ENCODE assay signal across 9 cellular contexts in genomic region chr3:144128117-144128892, GRCh38.
A peak's percentile ranks its signal among the peaks of the same experiment; 100 is the strongest.
DNase-seq lines count a peak whose midpoint lies in the region; ATAC-seq lines count a peak whose summit lies in the region.
"Had no signal": no experiment of that assay in that cellular context is flagged by ENCODE, and none has a peak within 500 bp of the region (broad histone marks: within the 10 kb centered on the region; RNA-seq: fewer than 3 reads in every experiment).

No MANE protein-coding gene starts in this region.

- DNase-seq in CD8-positive, alpha-beta memory T cell = no peak
- no peak for DNase-seq in NCI-H510A (lab: John Stamatoyannopoulos, UW)
- DNase-seq in NCI-H510A treated with DMSO at 0.1 percent for 48 hours (lab: John Stamatoyannopoulos, UW) = no peak
- no peak for DNase-seq in NCI-H187 treated with DMSO at 0.1 percent for 48 hours (lab: John Stamatoyannopoulos, UW)
- DNase-seq in DMS153 (lab: John Stamatoyannopoulos, UW) = no peak
- DNase-seq: COR-L47 had no signal

- H3K36me3 ChIP-seq in CD8-positive, alpha-beta memory T cell (ENCODE audit: insufficient read depth, low read length) = no peaks in the 10 kb centered on the region

- peak overlapping the region; percentile 14 to 77 (median 66) for H3K4me3 Mint-ChIP-seq in CD8-positive, alpha-beta memory T cell

- H3K4me1 ChIP-seq in CD8-positive, alpha-beta memory T cell (ENCODE audit: insufficient read depth, low read length) = no peaks in the 10 kb centered on the region

- POLR2A ChIA-PET in CD8-positive, alpha-beta memory T cell (lab: Charles Lee) = no interaction called here

- H3K4me1 Mint-ChIP-seq in CD8-positive, alpha-beta memory T cell = peaks cover 2 to 28% (median 14%) of the 10 kb centered on the region in 3 donors

- H3K36me3 Mint-ChIP-seq in CD8-positive, alpha-beta memory T cell = peaks cover 0 to 8% (median 0%) of the 10 kb centered on the region in 3 donors

- peaks cover 0 to 5% (median 0%) of the 10 kb centered on the region in 5 donors for H3K9me3 Mint-ChIP-seq in CD8-positive, alpha-beta memory T cell

- H3K27me3 Mint-ChIP-seq in CD8-positive, alpha-beta memory T cell = no peaks in the 10 kb centered on the region

- no peaks in the 10 kb centered on the region for H3K27me3 ChIP-seq in CD8-positive, alpha-beta memory T cell (ENCODE audit: insufficient read depth, low read length, poor library complexity, severe bottlenecking)

- ATAC-seq in GM19351 (IDR thresholded peaks at IDR 0.05; ENCODE audit: unreplicated experiment) = peak; percentile 96
- ATAC-seq in HG03103 (IDR thresholded peaks at IDR 0.05; ENCODE audit: low read depth, unreplicated experiment) = peak; percentile 98

- H3K27ac ChIP-seq in CD8-positive, alpha-beta memory T cell (ENCODE audit: low read depth, low read length) = no peak overlapping the region
- H3K27ac ChIP-seq in angular gyrus (ENCODE audit: low read depth, low read length) = peak overlapping the region; percentile 34

- peak overlapping the region; percentile 9 for H3K4me3 ChIP-seq in CD8-positive, alpha-beta memory T cell (ENCODE audit: low read length)

- no peaks in the 10 kb centered on the region for H3K9me3 ChIP-seq in CD8-positive, alpha-beta memory T cell (ENCODE audit: low read length)

- peak overlapping the region in 7 of 8 donors; percentile 26 to 74 (median 66) for H3K27ac Mint-ChIP-seq in CD8-positive, alpha-beta memory T cell

- CTCF ChIA-PET in CD8-positive, alpha-beta memory T cell (lab: Charles Lee) = no interaction called here
